In genomic region chr5:41670216-41670615, GRCh38 we compare ENCODE assay signal across 5 cellular contexts.
"Had no signal": no experiment of that assay in that cellular context is flagged by ENCODE, and none has a peak within 500 bp of the region (broad histone marks: within the 10 kb centered on the region; RNA-seq: fewer than 3 reads in every experiment).

No MANE protein-coding gene starts in this region.

- DNase-seq: HCEC 1CT, KBM-7 had no signal

- H3K4me3 ChIP-seq: GM23338 had no signal

- H3K27ac ChIP-seq: HL-60 had no signal

- ATAC-seq: HepG2 had no signal
